8 cellular contexts compared by ENCODE assay signal in the genomic region with DNA sequence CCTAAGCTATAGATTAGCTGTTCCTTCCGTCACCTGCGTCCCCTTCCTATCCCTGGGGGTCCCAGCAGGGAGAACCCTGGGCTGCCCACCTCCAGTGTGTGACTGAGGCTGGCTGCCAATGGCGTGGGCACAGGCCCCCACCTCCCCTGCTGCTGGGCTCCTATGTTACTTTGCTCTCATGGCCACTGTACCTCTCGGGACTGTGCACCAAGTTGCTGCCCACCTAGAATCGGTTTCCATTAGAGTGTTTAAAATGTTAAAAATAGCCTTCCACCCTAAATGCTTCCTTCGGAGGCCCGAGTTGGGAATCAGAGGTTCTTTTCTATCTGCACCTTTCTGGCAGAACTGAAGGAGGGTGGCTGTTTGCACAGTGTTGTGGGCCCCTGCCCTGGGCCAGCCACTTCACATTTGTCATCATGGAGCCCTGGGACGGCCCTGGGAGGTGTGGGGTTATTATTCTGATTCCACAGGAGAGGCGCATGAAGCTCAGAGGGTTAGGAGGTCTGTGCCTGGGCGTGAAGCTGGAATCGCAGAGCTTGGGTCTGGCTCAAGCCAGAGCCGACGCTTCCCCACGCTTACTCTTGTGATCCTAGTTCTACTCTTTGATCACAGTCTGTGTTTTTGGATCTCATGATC. TPM values are rescaled to one million over a fixed set of nuclear protein-coding genes. Genes with fewer than 3 reads are reported as not detected.
DNase-seq lines count a peak whose midpoint lies in the region; ATAC-seq and TF ChIP-seq lines count a peak whose summit lies in the region.

No MANE protein-coding gene starts in this region.

- H4K20me1 ChIP-seq in PC-9 (ENCODE audit: insufficient read depth) (no peaks in the 10 kb centered on the region), neural progenitor cell (ENCODE audit: low read depth) (no peaks in the 10 kb centered on the region)

- peaks cover 83% of the 10 kb centered on the region for H3K4me1 Mint-ChIP-seq in dendritic cell treated with granulocyte-macrophage colony-stimulating factor and Interleukin-4, amounts not matched to agents 40 ng/mL and 50 ng/mL, for 4 days (ENCODE audit: low read depth)
- H3K4me1 Mint-ChIP-seq in neural progenitor cell, result peaks cover 37% of the 10 kb centered on the region

- H3K36me3 ChIP-seq in PC-9 (ENCODE audit: low read depth) (no peaks in the 10 kb centered on the region), neural progenitor cell (no peaks in the 10 kb centered on the region)

- H3K4me3 ChIP-seq in AG04450 (ENCODE audit: low read depth, low read length) (no peak overlapping the region), PC-9 (no peak overlapping the region), neural progenitor cell (no peak overlapping the region)

- H3F3A ChIP-seq in PC-9 (ENCODE audit: insufficient read depth, low read depth) (peaks cover 70% of the 10 kb centered on the region), neural progenitor cell (ENCODE audit: low read depth) (no peaks in the 10 kb centered on the region)

- H2AFZ ChIP-seq in PC-9, result no peak overlapping the region
- no peak overlapping the region for H2AFZ ChIP-seq in neural progenitor cell (replicated peaks)

- peaks cover 50% of the 10 kb centered on the region for H3K79me2 ChIP-seq in PC-9 (ENCODE audit: low read depth)
- no peaks in the 10 kb centered on the region for H3K79me2 ChIP-seq in neural progenitor cell (ENCODE audit: low read depth)

- H3K9me3 ChIP-seq in AG04450 (ENCODE audit: control insufficient read depth, insufficient read depth, low read length) (no peaks in the 10 kb centered on the region; the same call in 1 of the 2 replicates), PC-9 (ENCODE audit: insufficient read depth, low read depth) (no peaks in the 10 kb centered on the region), neural progenitor cell (ENCODE audit: low read depth) (no peaks in the 10 kb centered on the region)

- H3K27ac ChIP-seq in AG04450 (ENCODE audit: low read depth, low read length) (peak overlapping the region; percentile 98), PC-9 (peak overlapping the region; percentile 97), neural progenitor cell (no peak overlapping the region)

- H3K4me2 ChIP-seq in PC-9, result peak overlapping the region; percentile 63; the same call in 1 of the 2 replicates
- no peak overlapping the region for H3K4me2 ChIP-seq in neural progenitor cell

- no peak overlapping the region for H3K9ac ChIP-seq in neural progenitor cell

- no peak for DNase-seq in AG04450 (ENCODE audit: low read depth, low spot score)
- no peak for DNase-seq in PC-9
- no peak for DNase-seq in neural progenitor cell (ENCODE audit: low spot score)
- DNase-seq in NCI-H69 (lab: John Stamatoyannopoulos, UW), result no peak
- no peak for DNase-seq in amniotic stem cell (lab: John Stamatoyannopoulos, UW)

- H3K4me1 ChIP-seq in PC-9 (replicated peaks; ENCODE audit: insufficient read depth) (peaks cover 89% of the 10 kb centered on the region), neural progenitor cell (no peaks in the 10 kb centered on the region)

- no peaks in the 10 kb centered on the region for H3K9me3 Mint-ChIP-seq in dendritic cell treated with granulocyte-macrophage colony-stimulating factor and Interleukin-4, amounts not matched to agents 40 ng/mL and 50 ng/mL, for 4 days
- H3K9me3 Mint-ChIP-seq in neural progenitor cell, result no peaks in the 10 kb centered on the region

- no TSS peak for BruUV-seq in PC-9 (replicated peaks; lab: Mats Ljungman, UMichigan)

- intact Hi-C loops in PC-9 (cut with micrococcal nuclease; ENCODE audit: unreplicated experiment), result no loop called here
- intact Hi-C loops in dendritic cell treated with granulocyte-macrophage colony-stimulating factor and Interleukin-4, amounts not matched to agents 40 ng/mL and 50 ng/mL, for 4 days (cut with micrococcal nuclease), result no loop called here

- no peaks in the 10 kb centered on the region for H3K36me3 Mint-ChIP-seq in dendritic cell treated with granulocyte-macrophage colony-stimulating factor and Interleukin-4, amounts not matched to agents 40 ng/mL and 50 ng/mL, for 4 days (ENCODE audit: low read depth)
- H3K36me3 Mint-ChIP-seq in neural progenitor cell, result no peaks in the 10 kb centered on the region

- CTCF ChIA-PET in AG04450 (lab: Charles Lee) (interaction anchor here (1.5 to 3.0 kb wide), 7 partner anchors 10 to 247 kb away, joined by 4 to 29 read pairs (median 10); partner anchors contain the start of gene IRAK2), PC-9 (lab: Charles Lee) (interaction anchor here (0.5 kb wide), 1 partner anchor 911 kb away, joined by 3 read pairs; no protein-coding TSS in a partner anchor)

- peak overlapping the region; percentile 60 for H3K27ac Mint-ChIP-seq in dendritic cell treated with granulocyte-macrophage colony-stimulating factor and Interleukin-4, amounts not matched to agents 40 ng/mL and 50 ng/mL, for 4 days
- peak overlapping the region; percentile 29 for H3K27ac Mint-ChIP-seq in neural progenitor cell

- no peak for ATAC-seq in GM18517 (IDR thresholded peaks at IDR 0.05; ENCODE audit: unreplicated experiment)
- no peak for ATAC-seq in HG03378 (IDR thresholded peaks at IDR 0.05; ENCODE audit: unreplicated experiment)

- POLR2A ChIA-PET in AG04450 (lab: Yijun Ruan, JAX) (interaction anchor here (0.5 to 1.7 kb wide), 2 partner anchors 15 to 168 kb away, joined by 3 read pairs; partner anchors contain the start of gene FANCD2), PC-9 (lab: Charles Lee; ENCODE audit: unreplicated experiment) (no interaction called here)

- H3K27me3 Mint-ChIP-seq in dendritic cell treated with granulocyte-macrophage colony-stimulating factor and Interleukin-4, amounts not matched to agents 40 ng/mL and 50 ng/mL, for 4 days, result no peaks in the 10 kb centered on the region
- H3K27me3 Mint-ChIP-seq in neural progenitor cell (ENCODE audit: insufficient read depth, low read depth), result peaks cover 16% of the 10 kb centered on the region

- no peaks in the 10 kb centered on the region for H3K27me3 ChIP-seq in AG04450 (ENCODE audit: control insufficient read depth, insufficient read depth, low read length)
- H3K27me3 ChIP-seq in PC-9 (ENCODE audit: insufficient read depth, low read depth), result no peaks in the 10 kb centered on the region
- H3K27me3 ChIP-seq in neural progenitor cell, result no peaks in the 10 kb centered on the region

- no peak overlapping the region for H3K4me3 Mint-ChIP-seq in dendritic cell treated with granulocyte-macrophage colony-stimulating factor and Interleukin-4, amounts not matched to agents 40 ng/mL and 50 ng/mL, for 4 days
- H3K4me3 Mint-ChIP-seq in neural progenitor cell, result no peak overlapping the region

- TF ChIP-seq CTCF in AG04450 (IDR thresholded peaks at IDR 0.05; ENCODE audit: low read depth, low read length) (no peak), PC-9 (conservative IDR thresholded peaks at IDR 0.05) (no peak), neural progenitor cell (IDR thresholded peaks at IDR 0.05) (no peak)

- no peaks in the 10 kb centered on the region for H3K9me2 ChIP-seq in PC-9 (ENCODE audit: insufficient read depth)

RNA-seq across cellular contexts. Expression of gene IRAK2, which starts 29.1 kb away (rescaled TPM):
- polyA plus RNA-seq in AG04450 (2011; rRNA removed), result 7.6 and 8.9 TPM in 2 replicates
- 8.4 and 11.4 TPM in 2 replicates for polyA minus RNA-seq in AG04450 (2011; rRNA and poly(A)+ RNA removed)
- total RNA-seq in PC-9 (2021) (2.6 and 2.7 TPM in 2 replicates), neural progenitor cell (ENCODE audit: low replicate concordance) (0.26 and 0.50 TPM in 2 replicates)

RNA-seq across cellular contexts. Expression of gene VHL, which starts 52.2 kb away (rescaled TPM):
- 12.7 and 13.7 TPM in 2 replicates for polyA plus RNA-seq in AG04450 (2011; rRNA removed)
- polyA minus RNA-seq in AG04450 (2011; rRNA and poly(A)+ RNA removed), result 16.2 and 19.9 TPM in 2 replicates
- total RNA-seq in PC-9 (2021), result 50.2 and 52.4 TPM in 2 replicates
- 86.0 and 86.3 TPM in 2 replicates for total RNA-seq in neural progenitor cell (ENCODE audit: low replicate concordance)

RNA-seq across cellular contexts. Expression of gene TATDN2, which starts 54.4 kb away (rescaled TPM):
- polyA plus RNA-seq in AG04450 (2011; rRNA removed), result 17.7 and 20.5 TPM in 2 replicates
- 29.1 and 30.2 TPM in 2 replicates for polyA minus RNA-seq in AG04450 (2011; rRNA and poly(A)+ RNA removed)
- 27.3 and 34.0 TPM in 2 replicates for total RNA-seq in PC-9 (2021)
- total RNA-seq in neural progenitor cell (ENCODE audit: low replicate concordance), result 11.7 and 14.9 TPM in 2 replicates
